In genomic region chr3:5564278-5564666, GRCh38 we compare ENCODE assay signal across 18 cellular contexts.
DNase-seq lines count a peak whose midpoint lies in the region; ATAC-seq and TF ChIP-seq lines count a peak whose summit lies in the region.
"Had no signal": no experiment of that assay in that cellular context is flagged by ENCODE, and none has a peak within 500 bp of the region (broad histone marks: within the 10 kb centered on the region; RNA-seq: fewer than 3 reads in every experiment).

No MANE protein-coding gene starts in this region.

- H3K9me3 Mint-ChIP-seq in activated T-cell treated with anti-CD3 and anti-CD28 coated beads, Interleukin-2, amount 50 U/mL, for 72 hours, result peaks cover 2 to 7% of the 10 kb centered on the region in 2 donors
- H3K9me3 Mint-ChIP-seq in activated T-cell treated with anti-CD3 and anti-CD28 coated beads, Interleukin-2, amount 50 U/mL, for 24 hours, result no peaks in the 10 kb centered on the region
- H3K9me3 Mint-ChIP-seq: CD4-positive, alpha-beta T cell; CD8-positive, alpha-beta T cell had no signal

- POLR2A ChIA-PET in HCT116 (lab: Charles Lee), result interaction anchor here (0.9 kb wide), 1 partner anchor 16 kb away, joined by 3 read pairs; no protein-coding TSS in a partner anchor

- H3K27ac ChIP-seq in HCT116 (ENCODE audit: low read depth, low read length) (no peak overlapping the region), VCaP (peak overlapping the region; percentile 70), WERI-Rb-1 (no peak overlapping the region)
- H3K27ac ChIP-seq: 22Rv1; A549; BLaER1 treated with 17β-estradiol and CSF1 and Interleukin-3, amounts not matched to agents 10 nM and 100 nM; C4-2B had no signal

- no peaks in the 10 kb centered on the region for H3K27me3 Mint-ChIP-seq in activated T-cell treated with anti-CD3 and anti-CD28 coated beads, Interleukin-2, amount 50 U/mL, for 72 hours (ENCODE audit: low read depth)
- peaks cover 3% of the 10 kb centered on the region for H3K27me3 Mint-ChIP-seq in activated T-cell treated with anti-CD3 and anti-CD28 coated beads, Interleukin-2, amount 50 U/mL, for 24 hours
- H3K27me3 Mint-ChIP-seq: CD4-positive, alpha-beta T cell had no signal

- no peak overlapping the region for H3K4me3 ChIP-seq in HCT116 (replicated peaks in 1 of 2; ENCODE audit: low read depth in 1 of 2, low read length in 2 of 2)
- no peak overlapping the region for H3K4me3 ChIP-seq in WERI-Rb-1 (ENCODE audit: low read depth, low read length)
- H3K4me3 ChIP-seq: A549; BLaER1 treated with 17β-estradiol and CSF1 and Interleukin-3, amounts not matched to agents 10 nM and 100 nM had no signal

- TF ChIP-seq CTCF in HCT116 (IDR thresholded peaks at IDR 0.05 in 2 of 3, conservative IDR thresholded peaks at IDR 0.05 in 1 of 3; ENCODE audit: borderline replicate concordance in 1 of 3, insufficient read depth in 1 of 3, low read depth in 2 of 3, low read length in 2 of 3), result no peak
- no peak for TF ChIP-seq CTCF in VCaP (conservative IDR thresholded peaks at IDR 0.05)
- TF ChIP-seq CTCF in GM13977 (IDR thresholded peaks at IDR 0.05; ENCODE audit: extremely low read depth, insufficient read depth, missing control alignments), result no peak
- no peak for TF ChIP-seq CTCF in WERI-Rb-1 (IDR thresholded peaks at IDR 0.05; ENCODE audit: low read depth, low read length)

- H3K79me2 ChIP-seq in HCT116 (ENCODE audit: insufficient read depth, low read length), result no peaks in the 10 kb centered on the region

- H3K4me3 Mint-ChIP-seq in activated T-cell treated with anti-CD3 and anti-CD28 coated beads, Interleukin-2, amount 50 U/mL, for 72 hours, result no peak overlapping the region
- no peak overlapping the region for H3K4me3 Mint-ChIP-seq in activated T-cell treated with anti-CD3 and anti-CD28 coated beads, Interleukin-2, amount 50 U/mL, for 24 hours
- H3K4me3 Mint-ChIP-seq: B cell; CD4-positive, alpha-beta T cell; CD8-positive, alpha-beta T cell had no signal

- no peaks in the 10 kb centered on the region for H3K4me1 ChIP-seq in HCT116 (ENCODE audit: control insufficient read depth in 1 of 2, insufficient read depth in 2 of 2, low read length in 2 of 2)
- H3K4me1 ChIP-seq: A549; BLaER1 treated with 17β-estradiol and CSF1 and Interleukin-3, amounts not matched to agents 10 nM and 100 nM; Caco-2 had no signal

- TF ChIP-seq RAD21 in HCT116 (IDR thresholded peaks at IDR 0.05; ENCODE audit: low read depth), result no peak

- intact Hi-C loops in HCT116 (cut with micrococcal nuclease), result loop anchor here (10.0 kb wide), 1 partner anchor 231 kb away; no protein-coding TSS in a partner anchor

- no peak overlapping the region for H3K4me2 ChIP-seq in HCT116 (ENCODE audit: low read length)
- H3K4me2 ChIP-seq: A549; BLaER1 treated with 17β-estradiol and CSF1 and Interleukin-3, amounts not matched to agents 10 nM and 100 nM had no signal

- H2AFZ ChIP-seq in HCT116 (ENCODE audit: low read depth, low read length, poor library complexity, severe bottlenecking), result no peak overlapping the region

- RAD21 ChIA-PET in HCT116 (lab: Charles Lee; ENCODE audit: low non-redundant PET in 1 of 2, low total read pairs in 2 of 2, uncharacterized antibody in 2 of 2, unreplicated experiment in 2 of 2), result no interaction called here

- CTCF ChIA-PET in HCT116 (lab: Charles Lee), result no interaction called here

- no peak for DNase-seq in activated T-cell treated with anti-CD3 and anti-CD28 coated beads, Interleukin-2, amount 50 U/mL, for 72 hours
- DNase-seq in activated T-cell treated with anti-CD3 and anti-CD28 coated beads, Interleukin-2, amount 50 U/mL, for 24 hours, result no peak
- DNase-seq in HCT116 (ENCODE audit: low read depth, low spot score) (no peak), GM13977 (ENCODE audit: low spot score) (no peak), WERI-Rb-1 (no peak)
- DNase-seq: AML-193; Caco-2; Calu3; CD4-positive, alpha-beta T cell; CD8-positive, alpha-beta T cell; DMS79 treated with DMSO at 0.1 percent for 48 hours; GF-D8 had no signal

- H3K9me3 ChIP-seq in HCT116 (ENCODE audit: control insufficient read depth in 1 of 2, insufficient read depth in 1 of 2, low read depth in 1 of 2, low read length in 2 of 2), result no peaks in the 10 kb centered on the region
- H3K9me3 ChIP-seq in WERI-Rb-1 (ENCODE audit: severe bottlenecking), result peaks cover 3% of the 10 kb centered on the region
- H3K9me3 ChIP-seq: A549, Caco-2 had no signal

- H4K20me1 ChIP-seq in HCT116 (ENCODE audit: insufficient read depth), result no peaks in the 10 kb centered on the region
- H4K20me1 ChIP-seq: BLaER1 treated with 17β-estradiol and CSF1 and Interleukin-3, amounts not matched to agents 10 nM and 100 nM had no signal

- H3K4me1 Mint-ChIP-seq in activated T-cell treated with anti-CD3 and anti-CD28 coated beads, Interleukin-2, amount 50 U/mL, for 72 hours (ENCODE audit: low read depth), result peaks cover 4% of the 10 kb centered on the region
- no peaks in the 10 kb centered on the region for H3K4me1 Mint-ChIP-seq in activated T-cell treated with anti-CD3 and anti-CD28 coated beads, Interleukin-2, amount 50 U/mL, for 24 hours (ENCODE audit: low read depth)
- H3K4me1 Mint-ChIP-seq: B cell had no signal

- no peaks in the 10 kb centered on the region for H3K36me3 ChIP-seq in HCT116 (ENCODE audit: control insufficient read depth in 1 of 2, insufficient read depth in 2 of 2, low read length in 2 of 2)
- no peaks in the 10 kb centered on the region for H3K36me3 ChIP-seq in WERI-Rb-1
- H3K36me3 ChIP-seq: BLaER1 treated with 17β-estradiol and CSF1 and Interleukin-3, amounts not matched to agents 10 nM and 100 nM had no signal

- H3K27ac Mint-ChIP-seq in activated T-cell treated with anti-CD3 and anti-CD28 coated beads, Interleukin-2, amount 50 U/mL, for 72 hours, result peak overlapping the region; percentile 89
- H3K27ac Mint-ChIP-seq in activated T-cell treated with anti-CD3 and anti-CD28 coated beads, Interleukin-2, amount 50 U/mL, for 24 hours, result no peak overlapping the region
- H3K27ac Mint-ChIP-seq: B cell; CD4-positive, alpha-beta T cell; CD8-positive, alpha-beta T cell had no signal

- peaks cover 3% of the 10 kb centered on the region; the same call in 1 of the 2 replicates for H3K27me3 ChIP-seq in HCT116 (ENCODE audit: insufficient read depth, low read length)
- H3K27me3 ChIP-seq in WERI-Rb-1 (ENCODE audit: insufficient read depth, low read depth, severe bottlenecking), result peaks cover 25% of the 10 kb centered on the region
- H3K27me3 ChIP-seq: BLaER1 treated with 17β-estradiol and CSF1 and Interleukin-3, amounts not matched to agents 10 nM and 100 nM had no signal

- no peak for TF ChIP-seq POLR2A in HCT116 (IDR thresholded peaks at IDR 0.05; ENCODE audit: borderline replicate concordance, extremely low read depth, insufficient read depth, insufficient read length)

- no peak overlapping the region for H3K9ac ChIP-seq in HCT116 (ENCODE audit: low read length)
- H3K9ac ChIP-seq: BLaER1 treated with 17β-estradiol and CSF1 and Interleukin-3, amounts not matched to agents 10 nM and 100 nM had no signal

- H3K36me3 Mint-ChIP-seq in activated T-cell treated with anti-CD3 and anti-CD28 coated beads, Interleukin-2, amount 50 U/mL, for 72 hours (ENCODE audit: insufficient read depth in 2 of 2), result no peaks in the 10 kb centered on the region
- H3K36me3 Mint-ChIP-seq in activated T-cell treated with anti-CD3 and anti-CD28 coated beads, Interleukin-2, amount 50 U/mL, for 24 hours (ENCODE audit: low read depth), result no peaks in the 10 kb centered on the region
- H3K36me3 Mint-ChIP-seq: CD8-positive, alpha-beta T cell had no signal

- no peak for ATAC-seq in activated T-cell treated with anti-CD3 and anti-CD28 coated beads, Interleukin-2, amount 50 U/mL, for 72 hours (replicated peaks in 1 of 2)
- ATAC-seq in HCT116, result no peak
- ATAC-seq: CD8-positive, alpha-beta T cell had no signal

- TSS peak; percentile 96 for BruUV-seq in HCT116 (replicated peaks; lab: Mats Ljungman, UMichigan)

- H3K9me2 ChIP-seq in HCT116 (ENCODE audit: insufficient read depth), result no peaks in the 10 kb centered on the region

- in situ Hi-C loops in GM13977 (cut with MboI; ENCODE audit: low pct_unique_long_range_greater_than_20kb, low sequenced_read_pairs, unreplicated experiment), result no loop called here

TF ChIP-seq in HCT116, 20 proteins besides CTCF, POLR2A, EP300 and RAD21:
- TF ChIP-seq ELF1 (IDR thresholded peaks at IDR 0.05; ENCODE audit: borderline replicate concordance, low read depth) (no peak), EZH2 (IDR thresholded peaks at IDR 0.05) (no peak)
